2 cellular contexts compared by ENCODE assay signal in the genomic region with DNA sequence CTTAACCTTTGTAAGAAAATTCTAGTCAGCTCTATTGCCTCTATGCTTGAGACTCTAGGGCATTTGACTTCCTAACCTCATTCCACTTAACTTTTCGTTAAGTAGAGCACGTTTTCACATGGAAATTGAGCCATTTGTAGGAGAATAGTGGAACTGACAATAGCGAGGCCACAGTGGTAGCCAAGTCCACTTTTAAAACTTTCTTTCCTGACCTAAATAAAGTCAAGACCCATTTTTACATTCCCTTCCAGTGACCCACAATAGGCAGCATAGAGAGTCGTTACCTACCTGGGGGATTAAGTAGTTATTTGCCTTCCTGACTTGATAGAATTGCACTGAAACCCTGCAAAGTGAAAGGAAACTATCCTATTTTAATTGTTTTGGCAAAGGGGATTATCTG.
TF ChIP-seq lines count a peak whose summit lies in the region.

No MANE protein-coding gene starts in this region.

TF ChIP-seq in GM23338, 12 proteins besides CTCF, POLR2A, EP300 and RAD21:
- TF ChIP-seq NANOG (IDR thresholded peaks at IDR 0.05; ENCODE audit: borderline replicate concordance) (peak; percentile 90), CREB1 (CRISPR knock-in tag; IDR thresholded peaks at IDR 0.05; ENCODE audit: low read depth) (no peak), REST (IDR thresholded peaks at IDR 0.05; ENCODE audit: unreplicated experiment) (no peak), EZH2phosphoT487 (IDR thresholded peaks at IDR 0.05; ENCODE audit: unreplicated experiment) (no peak), ZNF114 (CRISPR knock-in tag; IDR thresholded peaks at IDR 0.05) (no peak), JUNB (IDR thresholded peaks at IDR 0.05; ENCODE audit: unreplicated experiment) (no peak)
- TF ChIP-seq, protein P1, sequence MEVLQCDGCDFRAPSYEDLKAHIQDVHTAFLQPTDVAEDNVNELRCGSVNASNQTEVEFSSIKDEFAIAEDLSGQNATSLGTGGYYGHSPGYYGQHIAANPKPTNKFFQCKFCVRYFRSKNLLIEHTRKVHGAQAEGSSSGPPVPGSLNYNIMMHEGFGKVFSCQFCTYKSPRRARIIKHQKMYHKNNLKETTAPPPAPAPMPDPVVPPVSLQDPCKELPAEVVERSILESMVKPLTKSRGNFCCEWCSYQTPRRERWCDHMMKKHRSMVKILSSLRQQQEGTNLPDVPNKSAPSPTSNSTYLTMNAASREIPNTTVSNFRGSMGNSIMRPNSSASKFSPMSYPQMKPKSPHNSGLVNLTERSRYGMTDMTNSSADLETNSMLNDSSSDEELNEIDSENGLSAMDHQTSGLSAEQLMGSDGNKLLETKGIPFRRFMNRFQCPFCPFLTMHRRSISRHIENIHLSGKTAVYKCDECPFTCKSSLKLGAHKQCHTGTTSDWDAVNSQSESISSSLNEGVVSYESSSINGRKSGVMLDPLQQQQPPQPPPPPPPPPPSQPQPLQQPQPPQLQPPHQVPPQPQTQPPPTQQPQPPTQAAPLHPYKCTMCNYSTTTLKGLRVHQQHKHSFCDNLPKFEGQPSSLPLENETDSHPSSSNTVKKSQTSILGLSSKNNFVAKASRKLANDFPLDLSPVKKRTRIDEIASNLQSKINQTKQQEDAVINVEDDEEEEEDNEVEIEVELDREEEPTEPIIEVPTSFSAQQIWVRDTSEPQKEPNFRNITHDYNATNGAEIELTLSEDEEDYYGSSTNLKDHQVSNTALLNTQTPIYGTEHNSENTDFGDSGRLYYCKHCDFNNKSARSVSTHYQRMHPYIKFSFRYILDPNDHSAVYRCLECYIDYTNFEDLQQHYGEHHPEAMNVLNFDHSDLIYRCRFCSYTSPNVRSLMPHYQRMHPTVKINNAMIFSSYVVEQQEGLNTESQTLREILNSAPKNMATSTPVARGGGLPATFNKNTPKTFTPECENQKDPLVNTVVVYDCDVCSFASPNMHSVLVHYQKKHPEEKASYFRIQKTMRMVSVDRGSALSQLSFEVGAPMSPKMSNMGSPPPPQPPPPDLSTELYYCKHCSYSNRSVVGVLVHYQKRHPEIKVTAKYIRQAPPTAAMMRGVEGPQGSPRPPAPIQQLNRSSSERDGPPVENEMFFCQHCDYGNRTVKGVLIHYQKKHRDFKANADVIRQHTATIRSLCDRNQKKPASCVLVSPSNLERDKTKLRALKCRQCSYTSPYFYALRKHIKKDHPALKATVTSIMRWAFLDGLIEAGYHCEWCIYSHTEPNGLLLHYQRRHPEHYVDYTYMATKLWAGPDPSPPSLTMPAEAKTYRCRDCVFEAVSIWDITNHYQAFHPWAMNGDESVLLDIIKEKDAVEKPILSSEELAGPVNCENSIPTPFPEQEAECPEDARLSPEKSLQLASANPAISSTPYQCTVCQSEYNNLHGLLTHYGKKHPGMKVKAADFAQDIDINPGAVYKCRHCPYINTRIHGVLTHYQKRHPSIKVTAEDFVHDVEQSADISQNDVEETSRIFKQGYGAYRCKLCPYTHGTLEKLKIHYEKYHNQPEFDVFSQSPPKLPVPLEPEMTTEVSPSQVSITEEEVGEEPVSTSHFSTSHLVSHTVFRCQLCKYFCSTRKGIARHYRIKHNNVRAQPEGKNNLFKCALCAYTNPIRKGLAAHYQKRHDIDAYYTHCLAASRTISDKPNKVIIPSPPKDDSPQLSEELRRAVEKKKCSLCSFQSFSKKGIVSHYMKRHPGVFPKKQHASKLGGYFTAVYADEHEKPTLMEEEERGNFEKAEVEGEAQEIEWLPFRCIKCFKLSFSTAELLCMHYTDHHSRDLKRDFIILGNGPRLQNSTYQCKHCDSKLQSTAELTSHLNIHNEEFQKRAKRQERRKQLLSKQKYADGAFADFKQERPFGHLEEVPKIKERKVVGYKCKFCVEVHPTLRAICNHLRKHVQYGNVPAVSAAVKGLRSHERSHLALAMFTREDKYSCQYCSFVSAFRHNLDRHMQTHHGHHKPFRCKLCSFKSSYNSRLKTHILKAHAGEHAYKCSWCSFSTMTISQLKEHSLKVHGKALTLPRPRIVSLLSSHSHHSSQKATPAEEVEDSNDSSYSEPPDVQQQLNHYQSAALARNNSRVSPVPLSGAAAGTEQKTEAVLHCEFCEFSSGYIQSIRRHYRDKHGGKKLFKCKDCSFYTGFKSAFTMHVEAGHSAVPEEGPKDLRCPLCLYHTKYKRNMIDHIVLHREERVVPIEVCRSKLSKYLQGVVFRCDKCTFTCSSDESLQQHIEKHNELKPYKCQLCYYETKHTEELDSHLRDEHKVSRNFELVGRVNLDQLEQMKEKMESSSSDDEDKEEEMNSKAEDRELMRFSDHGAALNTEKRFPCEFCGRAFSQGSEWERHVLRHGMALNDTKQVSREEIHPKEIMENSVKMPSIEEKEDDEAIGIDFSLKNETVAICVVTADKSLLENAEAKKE (CRISPR knock-in tag; IDR thresholded peaks at IDR 0.05), result peak; percentile 54

TF ChIP-seq in IMR-90, 13 proteins besides CTCF, POLR2A, EP300 and RAD21:
- TF ChIP-seq NFE2L2 (IDR thresholded peaks at IDR 0.05; ENCODE audit: low read depth, low read length), result no peak
- TF ChIP-seq, protein P2, sequence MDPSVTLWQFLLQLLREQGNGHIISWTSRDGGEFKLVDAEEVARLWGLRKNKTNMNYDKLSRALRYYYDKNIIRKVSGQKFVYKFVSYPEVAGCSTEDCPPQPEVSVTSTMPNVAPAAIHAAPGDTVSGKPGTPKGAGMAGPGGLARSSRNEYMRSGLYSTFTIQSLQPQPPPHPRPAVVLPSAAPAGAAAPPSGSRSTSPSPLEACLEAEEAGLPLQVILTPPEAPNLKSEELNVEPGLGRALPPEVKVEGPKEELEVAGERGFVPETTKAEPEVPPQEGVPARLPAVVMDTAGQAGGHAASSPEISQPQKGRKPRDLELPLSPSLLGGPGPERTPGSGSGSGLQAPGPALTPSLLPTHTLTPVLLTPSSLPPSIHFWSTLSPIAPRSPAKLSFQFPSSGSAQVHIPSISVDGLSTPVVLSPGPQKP (IDR thresholded peaks at IDR 0.05; ENCODE audit: borderline replicate concordance, low read depth, low read length), result no peak
- no peak for TF ChIP-seq RFX5 (IDR thresholded peaks at IDR 0.05; ENCODE audit: low read depth, low read length)
- TF ChIP-seq CHD1 (IDR thresholded peaks at IDR 0.05; ENCODE audit: low read depth, low read length), result no peak
- no peak for TF ChIP-seq MXI1 (IDR thresholded peaks at IDR 0.05; ENCODE audit: borderline replicate concordance, low read depth, low read length)
- TF ChIP-seq CEBPB (IDR thresholded peaks at IDR 0.05; ENCODE audit: low read depth, low read length), result no peak
- TF ChIP-seq SMC3 (IDR thresholded peaks at IDR 0.05; ENCODE audit: low read depth, low read length), result no peak
- TF ChIP-seq, protein P3, sequence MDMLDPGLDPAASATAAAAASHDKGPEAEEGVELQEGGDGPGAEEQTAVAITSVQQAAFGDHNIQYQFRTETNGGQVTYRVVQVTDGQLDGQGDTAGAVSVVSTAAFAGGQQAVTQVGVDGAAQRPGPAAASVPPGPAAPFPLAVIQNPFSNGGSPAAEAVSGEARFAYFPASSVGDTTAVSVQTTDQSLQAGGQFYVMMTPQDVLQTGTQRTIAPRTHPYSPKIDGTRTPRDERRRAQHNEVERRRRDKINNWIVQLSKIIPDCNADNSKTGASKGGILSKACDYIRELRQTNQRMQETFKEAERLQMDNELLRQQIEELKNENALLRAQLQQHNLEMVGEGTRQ (IDR thresholded peaks at IDR 0.05; ENCODE audit: low read depth, low read length), result no peak
- TF ChIP-seq MAFK (IDR thresholded peaks at IDR 0.05; ENCODE audit: low read depth, low read length), result no peak
- TF ChIP-seq BHLHE40 (IDR thresholded peaks at IDR 0.05; ENCODE audit: low read depth, low read length), result no peak
- TF ChIP-seq RCOR1 (IDR thresholded peaks at IDR 0.05; ENCODE audit: insufficient replicate concordance, low read length), result no peak
- no peak for TF ChIP-seq MAZ (IDR thresholded peaks at IDR 0.05; ENCODE audit: borderline replicate concordance, low read depth, low read length)
- TF ChIP-seq FOS (IDR thresholded peaks at IDR 0.05; ENCODE audit: low read depth, low read length), result no peak
